In genomic region chr6:154143753-154144152, GRCh38 we compare ENCODE assay signal across 20 cellular contexts.
DNase-seq lines count a peak whose midpoint lies in the region; ATAC-seq, FAIRE-seq and TF ChIP-seq lines count a peak whose summit lies in the region.
"Had no signal": no experiment of that assay in that cellular context is flagged by ENCODE, and none has a peak within 500 bp of the region (broad histone marks: within the 10 kb centered on the region; RNA-seq: fewer than 3 reads in every experiment).

No MANE protein-coding gene starts in this region.

- no peak for TF ChIP-seq CTCF in K562 (IDR thresholded peaks at IDR 0.05 in 2 of 3, conservative IDR thresholded peaks at IDR 0.05 in 1 of 3; ENCODE audit: insufficient read depth in 2 of 3, low read depth in 1 of 3, low read length in 3 of 3)

- no TSS peak for BruUV-seq in K562 (replicated peaks; lab: Mats Ljungman, UMichigan)

- intact Hi-C loops in K562 (cut with micrococcal nuclease), result no loop called here

- 0% methylated on average over 1 of the region's 1 CpG for WGBS in K562 (ENCODE audit: insufficient coverage, low coverage, missing lambda C conversion rate)

- no peaks in the 10 kb centered on the region for H4K20me1 ChIP-seq in K562 (replicated peaks; ENCODE audit: control insufficient read depth, insufficient read depth, low read length)
- H4K20me1 ChIP-seq: BLaER1 had no signal

- H3K9me3 ChIP-seq in K562 (replicated peaks; ENCODE audit: control insufficient read depth, insufficient read depth, low read depth, low read length), result no peaks in the 10 kb centered on the region
- H3K9me3 ChIP-seq: BLaER1, Caco-2 had no signal

- no peak for TF ChIP-seq POLR2A in K562 (conservative IDR thresholded peaks at IDR 0.05)

- H3K9ac ChIP-seq in K562 (ENCODE audit: insufficient read depth in 1 of 2, low read depth in 2 of 2, low read length in 2 of 2), result no peak overlapping the region
- H3K9ac ChIP-seq: BLaER1 had no signal

- H3K79me2 ChIP-seq in K562 (ENCODE audit: control insufficient read depth, insufficient read depth, low read length), result no peaks in the 10 kb centered on the region

- TF ChIP-seq EP300 in K562 (IDR thresholded peaks at IDR 0.05; ENCODE audit: low read length), result no peak

- H3K4me1 ChIP-seq in K562 (replicated peaks in 1 of 2; ENCODE audit: control insufficient read depth in 2 of 2, insufficient read depth in 2 of 2, low read length in 2 of 2), result no peaks in the 10 kb centered on the region
- H3K4me1 ChIP-seq: BLaER1, Caco-2 had no signal

- ATAC-seq in GM18870 (IDR thresholded peaks at IDR 0.05; ENCODE audit: unreplicated experiment), result peak; percentile 52
- ATAC-seq in GM19395 (IDR thresholded peaks at IDR 0.05; ENCODE audit: unreplicated experiment), result peak; percentile 58
- ATAC-seq in HG03432 (IDR thresholded peaks at IDR 0.05; ENCODE audit: unreplicated experiment), result peak; percentile 68
- ATAC-seq in K562, result no peak
- ATAC-seq: CD8-positive, alpha-beta T cell; GM23338; HCT116 had no signal

- DNase-seq in K562 (ENCODE audit: extremely low read depth in 1 of 4, low spot score in 3 of 4) (no peak), HTR-8/SVneo (ENCODE audit: insufficient read length, low spot score) (no peak), NCI-H1417 treated with DMSO at 0.1 percent for 48 hours (lab: John Stamatoyannopoulos, UW) (no peak), NCI-H1417 (lab: John Stamatoyannopoulos, UW) (no peak)
- no peak for DNase-seq in activated naive CD4-positive, alpha-beta T cell treated with Interleukin-2 at 50 U/mL for 16 hours
- DNase-seq: Caco-2; CD4-positive, CD25-positive, alpha-beta regulatory T cell; CD8-positive, alpha-beta T cell; DMS153; DND-41; H9 had no signal

- H3K4me2 ChIP-seq in K562 (ENCODE audit: insufficient read depth, low read length), result no peak overlapping the region
- H3K4me2 ChIP-seq: BLaER1, GM23338 had no signal

- H3K36me3 ChIP-seq in K562 (ENCODE audit: control insufficient read depth, insufficient read depth, low read length), result no peaks in the 10 kb centered on the region
- H3K36me3 ChIP-seq: BLaER1 had no signal

- H3K4me3 ChIP-seq in K562, result no peak overlapping the region
- H3K4me3 ChIP-seq: BLaER1, GM23338 had no signal

- CTCF ChIA-PET in K562 (lab: Yijun Ruan, JAX; ENCODE audit: low intra/inter-chr PET ratio), result no interaction called here

- POLR2A ChIA-PET in K562 (lab: Yijun Ruan, JAX), result no interaction called here

- peak; percentile 52 for FAIRE-seq in K562 (lab: Jason Lieb, UNC)
- FAIRE-seq in HTR-8/SVneo (lab: Jason Lieb, UNC), result no peak
- FAIRE-seq: G401.6, GM18507 had no signal

- in situ Hi-C loops in K562 (cut with MboI), result no loop called here

- 0 out of 5 replicates have a peak, but pooled peaks cover 0 to 4% of the 10 kb centered on the region in 2 experiments for H3K27me3 ChIP-seq in K562 (ENCODE audit: control insufficient read depth in 2 of 2, insufficient read depth in 2 of 2, low read length in 2 of 2)
- H3K27me3 ChIP-seq: BLaER1 had no signal

- TF ChIP-seq RAD21 in K562 (CRISPR knock-in tag; conservative IDR thresholded peaks at IDR 0.05 in 1 of 2, IDR thresholded peaks at IDR 0.05 in 1 of 2), result no peak

- H3K27ac ChIP-seq in K562 (ENCODE audit: extremely low read depth, low read depth, low read length), result no peak overlapping the region
- H3K27ac ChIP-seq: BLaER1, C4-2B had no signal

- no peak overlapping the region for H2AFZ ChIP-seq in K562 (ENCODE audit: low read depth, low read length)
- H2AFZ ChIP-seq: GM23338 had no signal

- H3K9me1 ChIP-seq in K562 (ENCODE audit: control insufficient read depth, insufficient read depth, low read length), result no peaks in the 10 kb centered on the region

TF ChIP-seq in K562, 482 proteins besides CTCF, POLR2A, EP300 and RAD21:
- TF ChIP-seq CBX5 (IDR thresholded peaks at IDR 0.05; ENCODE audit: borderline replicate concordance, low read depth) (no peak), MBD2 (IDR thresholded peaks at IDR 0.05; ENCODE audit: borderline replicate concordance, low read depth) (no peak), TCF7L2 (IDR thresholded peaks at IDR 0.05; ENCODE audit: low read depth, low read length) (no peak), SREBF1 (IDR thresholded peaks at IDR 0.05; ENCODE audit: borderline replicate concordance, low read depth, low read length) (no peak), ZBTB5 (IDR thresholded peaks at IDR 0.05) (no peak), PML (IDR thresholded peaks at IDR 0.05; ENCODE audit: low read length) (no peak), ZNF217 (CRISPR knock-in tag; IDR thresholded peaks at IDR 0.05) (no peak), ZBTB33 (CRISPR knock-in tag; IDR thresholded peaks at IDR 0.05) (no peak), ATF4 (CRISPR knock-in tag; IDR thresholded peaks at IDR 0.05) (no peak), GTF2B (IDR thresholded peaks at IDR 0.05; ENCODE audit: extremely low read depth, insufficient read length) (no peak), ZBTB7A (IDR thresholded peaks at IDR 0.05; ENCODE audit: borderline replicate concordance, control insufficient read depth, low read depth, low read length) (no peak), SLC30A9 (CRISPR knock-in tag; IDR thresholded peaks at IDR 0.05) (no peak), FOXM1 (IDR thresholded peaks at IDR 0.05; ENCODE audit: low read depth) (no peak), FOXM1 (CRISPR knock-in tag; IDR thresholded peaks at IDR 0.05; ENCODE audit: low read depth) (no peak), SIX5 (IDR thresholded peaks at IDR 0.05; ENCODE audit: borderline replicate concordance in 1 of 2, insufficient read depth in 1 of 2, low read depth in 1 of 2, low read length in 2 of 2) (no peak), ZBTB1 (CRISPR knock-in tag; IDR thresholded peaks at IDR 0.05; ENCODE audit: borderline replicate concordance, low read depth) (no peak), USF2 (CRISPR knock-in tag; IDR thresholded peaks at IDR 0.05) (no peak), MEIS2 (IDR thresholded peaks at IDR 0.05; ENCODE audit: partially characterized antibody) (no peak), SRSF9 (IDR thresholded peaks at IDR 0.05; ENCODE audit: borderline replicate concordance, low read depth, low read length) (no peak), MCM3 (IDR thresholded peaks at IDR 0.05) (no peak)
